ENCODE assay signal across 1 cellular context in the genomic region with DNA sequence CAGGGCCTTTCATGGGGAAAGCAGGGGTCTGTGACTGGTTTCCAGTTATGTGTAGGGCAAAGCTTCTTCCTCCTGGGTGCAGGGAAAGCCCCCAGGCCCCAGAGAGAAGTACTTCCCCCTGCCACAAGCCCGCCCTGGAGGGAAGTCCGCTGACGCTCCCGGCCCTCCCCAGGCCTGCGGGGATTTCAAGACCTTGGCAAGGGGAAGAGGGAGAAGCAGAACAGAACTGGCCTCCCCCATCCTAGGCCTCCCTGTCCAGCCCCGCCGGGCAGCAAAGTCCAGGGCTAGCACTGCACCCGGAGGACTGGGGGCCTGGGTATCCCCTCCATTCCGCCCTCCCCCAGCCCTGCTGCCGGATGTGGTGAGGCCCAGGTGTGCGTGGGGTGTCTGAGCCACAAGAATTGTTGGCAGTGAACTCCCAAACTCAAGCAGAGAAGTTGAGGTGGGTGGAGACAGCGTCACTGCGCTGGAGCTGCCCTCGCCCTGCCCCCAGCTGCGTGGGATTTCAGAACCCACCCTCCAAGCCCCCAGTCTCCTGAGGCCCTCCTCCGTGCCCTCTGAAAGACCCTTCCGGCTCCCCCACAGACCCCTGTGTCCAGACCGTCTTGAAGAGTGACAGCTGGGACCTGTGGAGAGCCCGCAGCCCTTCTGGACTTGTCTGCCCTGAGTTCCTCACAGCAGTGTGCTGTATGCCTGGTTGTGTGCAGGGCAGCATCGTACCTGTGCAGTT.
TF ChIP-seq lines count a peak whose summit lies in the region.

No MANE protein-coding gene starts in this region.

TF ChIP-seq in GM12878, 131 proteins besides CTCF, POLR2A, EP300 and RAD21 (continues in another document):
- TF ChIP-seq DPF2 (IDR thresholded peaks at IDR 0.05), result peak; percentile 98
- TF ChIP-seq CHD1 (IDR thresholded peaks at IDR 0.05; ENCODE audit: low read depth, low read length), result 0 out of 2 replicates have a peak, but pooled peaks have one; percentile 26
- TF ChIP-seq BACH1 (IDR thresholded peaks at IDR 0.05; ENCODE audit: borderline replicate concordance), result peak; percentile 74
- peak; percentile 76 for TF ChIP-seq SMAD1 (IDR thresholded peaks at IDR 0.05; ENCODE audit: low read depth, partially characterized antibody)
- TF ChIP-seq MLLT1 (IDR thresholded peaks at IDR 0.05), result peak; percentile 93
- peak; percentile 67 for TF ChIP-seq NR2F1 (conservative IDR thresholded peaks at IDR 0.05)
- no peak for TF ChIP-seq SUPT20H (IDR thresholded peaks at IDR 0.05; ENCODE audit: borderline replicate concordance, control insufficient read depth, low read depth, low read length)
- TF ChIP-seq, protein P1, sequence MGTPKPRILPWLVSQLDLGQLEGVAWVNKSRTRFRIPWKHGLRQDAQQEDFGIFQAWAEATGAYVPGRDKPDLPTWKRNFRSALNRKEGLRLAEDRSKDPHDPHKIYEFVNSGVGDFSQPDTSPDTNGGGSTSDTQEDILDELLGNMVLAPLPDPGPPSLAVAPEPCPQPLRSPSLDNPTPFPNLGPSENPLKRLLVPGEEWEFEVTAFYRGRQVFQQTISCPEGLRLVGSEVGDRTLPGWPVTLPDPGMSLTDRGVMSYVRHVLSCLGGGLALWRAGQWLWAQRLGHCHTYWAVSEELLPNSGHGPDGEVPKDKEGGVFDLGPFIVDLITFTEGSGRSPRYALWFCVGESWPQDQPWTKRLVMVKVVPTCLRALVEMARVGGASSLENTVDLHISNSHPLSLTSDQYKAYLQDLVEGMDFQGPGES (IDR thresholded peaks at IDR 0.05), result no peak
- TF ChIP-seq RBBP5 (conservative IDR thresholded peaks at IDR 0.05), result 0 out of 2 replicates have a peak, but pooled peaks have one; percentile 33
- TF ChIP-seq NFXL1 (IDR thresholded peaks at IDR 0.05; ENCODE audit: borderline replicate concordance), result no peak
- TF ChIP-seq HCFC1 (IDR thresholded peaks at IDR 0.05; ENCODE audit: low read length), result no peak; the same call in none of the 2 replicates
- TF ChIP-seq ZNF687 (IDR thresholded peaks at IDR 0.05), result peak; percentile 90
- peak; percentile 80; the same call in 1 of the 2 replicates for TF ChIP-seq ZBED1 (IDR thresholded peaks at IDR 0.05; ENCODE audit: borderline replicate concordance)
- peak; percentile 98 for TF ChIP-seq IKZF1 (conservative IDR thresholded peaks at IDR 0.05)
- TF ChIP-seq, protein P2, sequence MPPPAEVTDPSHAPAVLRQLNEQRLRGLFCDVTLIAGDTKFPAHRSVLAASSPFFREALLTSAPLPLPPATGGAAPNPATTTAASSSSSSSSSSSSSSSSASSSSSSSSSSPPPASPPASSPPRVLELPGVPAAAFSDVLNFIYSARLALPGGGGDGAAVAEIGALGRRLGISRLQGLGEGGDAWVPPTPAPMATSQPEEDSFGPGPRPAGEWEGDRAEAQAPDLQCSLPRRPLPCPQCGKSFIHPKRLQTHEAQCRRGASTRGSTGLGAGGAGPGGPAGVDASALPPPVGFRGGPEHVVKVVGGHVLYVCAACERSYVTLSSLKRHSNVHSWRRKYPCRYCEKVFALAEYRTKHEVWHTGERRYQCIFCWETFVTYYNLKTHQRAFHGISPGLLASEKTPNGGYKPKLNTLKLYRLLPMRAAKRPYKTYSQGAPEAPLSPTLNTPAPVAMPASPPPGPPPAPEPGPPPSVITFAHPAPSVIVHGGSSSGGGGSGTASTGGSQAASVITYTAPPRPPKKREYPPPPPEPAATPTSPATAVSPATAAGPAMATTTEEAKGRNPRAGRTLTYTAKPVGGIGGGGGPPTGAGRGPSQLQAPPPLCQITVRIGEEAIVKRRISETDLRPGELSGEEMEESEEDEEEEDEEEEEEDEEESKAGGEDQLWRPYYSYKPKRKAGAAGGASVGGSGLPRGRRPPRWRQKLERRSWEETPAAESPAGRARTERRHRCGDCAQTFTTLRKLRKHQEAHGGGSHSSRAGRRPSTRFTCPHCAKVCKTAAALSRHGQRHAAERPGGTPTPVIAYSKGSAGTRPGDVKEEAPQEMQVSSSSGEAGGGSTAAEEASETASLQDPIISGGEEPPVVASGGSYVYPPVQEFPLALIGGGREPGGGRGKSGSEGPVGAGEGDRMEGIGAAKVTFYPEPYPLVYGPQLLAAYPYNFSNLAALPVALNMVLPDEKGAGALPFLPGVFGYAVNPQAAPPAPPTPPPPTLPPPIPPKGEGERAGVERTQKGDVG (CRISPR knock-in tag; IDR thresholded peaks at IDR 0.05), result no peak
- peak; percentile 37 for TF ChIP-seq CUX1 (IDR thresholded peaks at IDR 0.05; ENCODE audit: insufficient replicate concordance, low read depth, low read length)
- TF ChIP-seq, protein P3, sequence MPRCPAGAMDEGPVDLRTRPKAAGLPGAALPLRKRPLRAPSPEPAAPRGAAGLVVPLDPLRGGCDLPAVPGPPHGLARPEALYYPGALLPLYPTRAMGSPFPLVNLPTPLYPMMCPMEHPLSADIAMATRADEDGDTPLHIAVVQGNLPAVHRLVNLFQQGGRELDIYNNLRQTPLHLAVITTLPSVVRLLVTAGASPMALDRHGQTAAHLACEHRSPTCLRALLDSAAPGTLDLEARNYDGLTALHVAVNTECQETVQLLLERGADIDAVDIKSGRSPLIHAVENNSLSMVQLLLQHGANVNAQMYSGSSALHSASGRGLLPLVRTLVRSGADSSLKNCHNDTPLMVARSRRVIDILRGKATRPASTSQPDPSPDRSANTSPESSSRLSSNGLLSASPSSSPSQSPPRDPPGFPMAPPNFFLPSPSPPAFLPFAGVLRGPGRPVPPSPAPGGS (IDR thresholded peaks at IDR 0.05; ENCODE audit: borderline replicate concordance, insufficient read depth, low read depth, low read length, poor library complexity, severe bottlenecking), result peak; percentile 74
- peak; percentile 76 for TF ChIP-seq IRF4 (IDR thresholded peaks at IDR 0.05; ENCODE audit: low read depth, low read length)
- 0 out of 2 replicates have a peak, but pooled peaks have one; percentile 30 for TF ChIP-seq BRCA1 (IDR thresholded peaks at IDR 0.05; ENCODE audit: low read depth, low read length)
- peak; percentile 30; the same call in 1 of the 2 replicates for TF ChIP-seq SREBF1 (IDR thresholded peaks at IDR 0.05; ENCODE audit: low read length)
- TF ChIP-seq KLF5 (IDR thresholded peaks at IDR 0.05; ENCODE audit: partially characterized antibody), result peak; percentile 67
- 0 out of 2 replicates have a peak, but pooled peaks have one; percentile 75 for TF ChIP-seq STAT3 (IDR thresholded peaks at IDR 0.05; ENCODE audit: low read depth, low read length)
- TF ChIP-seq, protein P4, sequence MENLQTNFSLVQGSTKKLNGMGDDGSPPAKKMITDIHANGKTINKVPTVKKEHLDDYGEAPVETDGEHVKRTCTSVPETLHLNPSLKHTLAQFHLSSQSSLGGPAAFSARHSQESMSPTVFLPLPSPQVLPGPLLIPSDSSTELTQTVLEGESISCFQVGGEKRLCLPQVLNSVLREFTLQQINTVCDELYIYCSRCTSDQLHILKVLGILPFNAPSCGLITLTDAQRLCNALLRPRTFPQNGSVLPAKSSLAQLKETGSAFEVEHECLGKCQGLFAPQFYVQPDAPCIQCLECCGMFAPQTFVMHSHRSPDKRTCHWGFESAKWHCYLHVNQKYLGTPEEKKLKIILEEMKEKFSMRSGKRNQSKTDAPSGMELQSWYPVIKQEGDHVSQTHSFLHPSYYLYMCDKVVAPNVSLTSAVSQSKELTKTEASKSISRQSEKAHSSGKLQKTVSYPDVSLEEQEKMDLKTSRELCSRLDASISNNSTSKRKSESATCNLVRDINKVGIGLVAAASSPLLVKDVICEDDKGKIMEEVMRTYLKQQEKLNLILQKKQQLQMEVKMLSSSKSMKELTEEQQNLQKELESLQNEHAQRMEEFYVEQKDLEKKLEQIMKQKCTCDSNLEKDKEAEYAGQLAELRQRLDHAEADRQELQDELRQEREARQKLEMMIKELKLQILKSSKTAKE (IDR thresholded peaks at IDR 0.05; ENCODE audit: low read depth, poor library complexity, severe bottlenecking), result peak; percentile 87
- peak; percentile 84 for TF ChIP-seq POLR2AphosphoS5 (IDR thresholded peaks at IDR 0.05; ENCODE audit: low read length)
- TF ChIP-seq, protein P5, sequence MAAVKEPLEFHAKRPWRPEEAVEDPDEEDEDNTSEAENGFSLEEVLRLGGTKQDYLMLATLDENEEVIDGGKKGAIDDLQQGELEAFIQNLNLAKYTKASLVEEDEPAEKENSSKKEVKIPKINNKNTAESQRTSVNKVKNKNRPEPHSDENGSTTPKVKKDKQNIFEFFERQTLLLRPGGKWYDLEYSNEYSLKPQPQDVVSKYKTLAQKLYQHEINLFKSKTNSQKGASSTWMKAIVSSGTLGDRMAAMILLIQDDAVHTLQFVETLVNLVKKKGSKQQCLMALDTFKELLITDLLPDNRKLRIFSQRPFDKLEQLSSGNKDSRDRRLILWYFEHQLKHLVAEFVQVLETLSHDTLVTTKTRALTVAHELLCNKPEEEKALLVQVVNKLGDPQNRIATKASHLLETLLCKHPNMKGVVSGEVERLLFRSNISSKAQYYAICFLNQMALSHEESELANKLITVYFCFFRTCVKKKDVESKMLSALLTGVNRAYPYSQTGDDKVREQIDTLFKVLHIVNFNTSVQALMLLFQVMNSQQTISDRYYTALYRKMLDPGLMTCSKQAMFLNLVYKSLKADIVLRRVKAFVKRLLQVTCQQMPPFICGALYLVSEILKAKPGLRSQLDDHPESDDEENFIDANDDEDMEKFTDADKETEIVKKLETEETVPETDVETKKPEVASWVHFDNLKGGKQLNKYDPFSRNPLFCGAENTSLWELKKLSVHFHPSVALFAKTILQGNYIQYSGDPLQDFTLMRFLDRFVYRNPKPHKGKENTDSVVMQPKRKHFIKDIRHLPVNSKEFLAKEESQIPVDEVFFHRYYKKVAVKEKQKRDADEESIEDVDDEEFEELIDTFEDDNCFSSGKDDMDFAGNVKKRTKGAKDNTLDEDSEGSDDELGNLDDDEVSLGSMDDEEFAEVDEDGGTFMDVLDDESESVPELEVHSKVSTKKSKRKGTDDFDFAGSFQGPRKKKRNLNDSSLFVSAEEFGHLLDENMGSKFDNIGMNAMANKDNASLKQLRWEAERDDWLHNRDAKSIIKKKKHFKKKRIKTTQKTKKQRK (IDR thresholded peaks at IDR 0.05; ENCODE audit: low read depth, low read length), result no peak
- peak; percentile 85; the same call in 1 of the 2 replicates for TF ChIP-seq ZNF207 (IDR thresholded peaks at IDR 0.05; ENCODE audit: borderline replicate concordance)
- peak; percentile 86 for TF ChIP-seq MEF2B (IDR thresholded peaks at IDR 0.05; ENCODE audit: partially characterized antibody, poor library complexity, severe bottlenecking)
